Comparison of ENCODE assay signal across 8 cellular contexts in genomic region chr1:233113009-233113712, GRCh38.
DNase-seq lines count a peak whose midpoint lies in the region; ATAC-seq and TF ChIP-seq lines count a peak whose summit lies in the region.

No MANE protein-coding gene starts in this region.

- H3K79me2 ChIP-seq in mesendoderm (ENCODE audit: control insufficient read depth, insufficient read depth, low read length) = no peaks in the 10 kb centered on the region

- H3K36me3 Mint-ChIP-seq in endothelial cell (ENCODE audit: low read depth, unreplicated experiment) = no peaks in the 10 kb centered on the region

- no peaks in the 10 kb centered on the region for H3K9me3 Mint-ChIP-seq in endothelial cell (ENCODE audit: unreplicated experiment)

- H3K36me3 ChIP-seq in mesendoderm (ENCODE audit: control insufficient read depth, insufficient read depth, low read length) = no peaks in the 10 kb centered on the region
- no peaks in the 10 kb centered on the region for H3K36me3 ChIP-seq in tibial nerve

- H3K27ac ChIP-seq in mesendoderm (ENCODE audit: low read depth, low read length) = peak overlapping the region; percentile 86
- H3K27ac ChIP-seq in tibial nerve = peak overlapping the region in 3 of 4 donors; percentile 8 to 79 (median 67)

- no peak overlapping the region for H4K8ac ChIP-seq in mesendoderm (ENCODE audit: low read depth, low read length)

- no peaks in the 10 kb centered on the region for H3K9me3 ChIP-seq in tibial nerve

- H3K4me1 ChIP-seq in mesendoderm (ENCODE audit: control insufficient read depth, low read depth, low read length) = peaks cover 13% of the 10 kb centered on the region
- H3K4me1 ChIP-seq in tibial nerve = peaks cover 0 to 26% (median 10%) of the 10 kb centered on the region in 4 donors

- peak overlapping the region; percentile 75 for H3K18ac ChIP-seq in mesendoderm (ENCODE audit: low read length)

- H3K27ac Mint-ChIP-seq in endothelial cell (ENCODE audit: unreplicated experiment) = peak overlapping the region; percentile 100

- peak; percentile 98 to 99 for DNase-seq in AML-193 (lab: John Stamatoyannopoulos, UW)
- DNase-seq in SKM-1 treated with dmso at 0.1 percent for 144 hours (lab: John Stamatoyannopoulos, UW; ENCODE audit: unreplicated experiment) = peak; percentile 100
- DNase-seq in endothelial cell (ENCODE audit: low spot score) = peak; percentile 24
- peak; percentile 99 for DNase-seq in mesendoderm
- peak; percentile 57 to 88 for DNase-seq in tibial nerve (ENCODE audit: low spot score in 2 of 2)
- no peak for DNase-seq in activated CD8-positive, alpha-beta memory T cell treated with anti-CD3 and anti-CD28 coated beads, Interleukin-2, amount 50 U/mL, for 4 hours

- H3K9ac ChIP-seq in mesendoderm (ENCODE audit: low read length) = peak overlapping the region; percentile 47

- H3K4me1 Mint-ChIP-seq in endothelial cell (ENCODE audit: unreplicated experiment) = peaks cover 41% of the 10 kb centered on the region

- TF ChIP-seq CTCF in endothelial cell (IDR thresholded peaks at IDR 0.05; ENCODE audit: unreplicated experiment) (no peak), tibial nerve (IDR thresholded peaks at IDR 0.05) (no peak)

- no peak overlapping the region for H3K23ac ChIP-seq in mesendoderm (ENCODE audit: low read length)

- peak; percentile 63 for ATAC-seq in GM18867 (IDR thresholded peaks at IDR 0.05; ENCODE audit: unreplicated experiment)
- peak; percentile 54 for ATAC-seq in HG03521 (IDR thresholded peaks at IDR 0.05; ENCODE audit: unreplicated experiment)

- no peak overlapping the region for H2AK5ac ChIP-seq in mesendoderm (ENCODE audit: low read length)

- no peak overlapping the region for H2BK15ac ChIP-seq in mesendoderm (replicated peaks; ENCODE audit: low read depth)

- H3K56ac ChIP-seq in mesendoderm (ENCODE audit: low read length) = peak overlapping the region; percentile 79

- TF ChIP-seq EP300 in tibial nerve (IDR thresholded peaks at IDR 0.05) = peak; percentile 29 to 96

- no CpG with 5 or more reads among the region's 7 CpGs for WGBS in mesendoderm (ENCODE audit: extremely low coverage, insufficient coverage, low lambda C conversion rate)
- 13% methylated on average over 7 of the region's 7 CpGs for WGBS in tibial nerve, 2 donors

- TF ChIP-seq POLR2A in tibial nerve (IDR thresholded peaks at IDR 0.05) = no peak

- H3K4ac ChIP-seq in mesendoderm (ENCODE audit: low read depth, low read length) = peak overlapping the region; percentile 96

- H3K4me3 ChIP-seq in mesendoderm (ENCODE audit: low read length) (no peak overlapping the region), tibial nerve (peak overlapping the region in 1 of 4 donors; percentile 1)

- H2BK120ac ChIP-seq in mesendoderm (ENCODE audit: low read depth, low read length) = peak overlapping the region; percentile 49

- H3K4me2 ChIP-seq in mesendoderm (ENCODE audit: low read length) = no peak overlapping the region

- H3K4me3 Mint-ChIP-seq in endothelial cell (ENCODE audit: unreplicated experiment) = peak overlapping the region; percentile 22

- H3K27me3 ChIP-seq in mesendoderm (ENCODE audit: insufficient read depth, low read length, poor library complexity) (no peaks in the 10 kb centered on the region), tibial nerve (no peaks in the 10 kb centered on the region)

- peak overlapping the region; percentile 88 for H2BK5ac ChIP-seq in mesendoderm (ENCODE audit: low read length)

- H4K5ac ChIP-seq in mesendoderm (ENCODE audit: low read length) = no peak overlapping the region

- H3K79me1 ChIP-seq in mesendoderm (ENCODE audit: low read length) = no peaks in the 10 kb centered on the region

- no peaks in the 10 kb centered on the region for H3K27me3 Mint-ChIP-seq in endothelial cell (ENCODE audit: unreplicated experiment)
